22 cellular contexts compared by ENCODE assay signal in the genomic region with DNA sequence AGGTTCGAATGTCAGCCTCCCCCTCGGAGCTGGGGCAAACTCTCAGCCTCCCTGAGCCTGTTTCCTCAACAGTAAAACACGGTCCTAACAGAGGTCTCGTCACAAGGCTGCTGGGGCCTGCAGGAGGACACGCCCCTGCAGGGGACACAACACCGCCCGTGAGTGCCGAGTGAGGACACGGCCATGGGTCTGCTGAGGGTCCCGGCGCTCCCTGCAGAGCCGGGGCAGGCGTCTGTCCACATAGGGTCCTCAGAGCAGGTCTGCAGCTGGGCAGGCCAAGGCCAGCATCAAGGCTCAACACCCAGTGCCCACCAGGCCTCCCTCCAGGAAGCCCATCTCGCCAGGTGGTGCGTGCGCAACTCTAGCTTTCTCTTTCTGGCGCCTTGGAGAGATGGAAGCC.
A peak's percentile ranks its signal among the peaks of the same experiment; 100 is the strongest.
DNase-seq lines count a peak whose midpoint lies in the region; ATAC-seq and TF ChIP-seq lines count a peak whose summit lies in the region.
"Had no signal": no experiment of that assay in that cellular context is flagged by ENCODE, and none has a peak within 500 bp of the region (broad histone marks: within the 10 kb centered on the region; RNA-seq: fewer than 3 reads in every experiment).

No MANE protein-coding gene starts in this region.

- POLR2A ChIA-PET in IMR-90 (lab: Charles Lee; ENCODE audit: unreplicated experiment) (no interaction called here), RWPE1 (lab: Yijun Ruan, JAX; ENCODE audit: low non-redundant PET) (no interaction called here)

- no peak overlapping the region for H3K23ac ChIP-seq in IMR-90 (ENCODE audit: low read depth, low read length)
- H3K23ac ChIP-seq in trophoblast cell (ENCODE audit: low read length) = no peak overlapping the region

- peak overlapping the region; percentile 56 for H2BK12ac ChIP-seq in trophoblast cell (ENCODE audit: low read length)

- H3K14ac ChIP-seq in IMR-90 (replicated peaks; ENCODE audit: low read depth, low read length) = no peak overlapping the region
- H3K14ac ChIP-seq in trophoblast cell (ENCODE audit: low read length) = peak overlapping the region; percentile 18

- no peak overlapping the region for H2BK5ac ChIP-seq in IMR-90 (ENCODE audit: low read depth, low read length, poor library complexity, severe bottlenecking)
- peak overlapping the region; percentile 2 for H2BK5ac ChIP-seq in trophoblast cell (ENCODE audit: low read depth, low read length, poor library complexity)

- no peak for TF ChIP-seq CTCF in IMR-90 (conservative IDR thresholded peaks at IDR 0.05; ENCODE audit: low read depth, low read length)
- TF ChIP-seq CTCF in RWPE1 (conservative IDR thresholded peaks at IDR 0.05; ENCODE audit: low read depth) = no peak

- peaks cover 47% of the 10 kb centered on the region for H3K79me2 ChIP-seq in trophoblast cell (ENCODE audit: control insufficient read depth, insufficient read depth, low read length, poor library complexity)

- H2AFZ ChIP-seq in IMR-90 (replicated peaks; ENCODE audit: low read length, poor library complexity) (peak overlapping the region; percentile 39), trophoblast cell (ENCODE audit: insufficient read depth, low read length, poor library complexity) (no peak overlapping the region)

- DNase-seq in IMR-90 (no peak), RWPE1 (ENCODE audit: low spot score) (no peak), trophoblast cell (no peak), erythroblast (lab: John Stamatoyannopoulos, UW) (no peak), SIG-M5 (lab: John Stamatoyannopoulos, UW) (no peak)
- DNase-seq: 8988T; ACHN; BE2C; C1 segment of cervical spinal cord; CD4-positive, alpha-beta memory T cell; CD4-positive, CD25-positive, alpha-beta regulatory T cell; CD8-positive, alpha-beta memory T cell; COR-L47; DMS 273 treated with DMSO at 0.1 percent for 48 hours; DMS153; DMS53; DMS79; DND-41; EL; GDM1 had no signal

- H3K27ac ChIP-seq in IMR-90 (ENCODE audit: insufficient read depth, low read length) (no peak overlapping the region), RWPE1 (peak overlapping the region; percentile 100), trophoblast cell (ENCODE audit: low read depth, low read length) (no peak overlapping the region)
- H3K27ac ChIP-seq: BLaER1 had no signal

- H4K8ac ChIP-seq in IMR-90 (ENCODE audit: low read depth in 2 of 2, low read length in 2 of 2) (no peak overlapping the region), trophoblast cell (ENCODE audit: low read depth, low read length) (no peak overlapping the region)

- no peak for TF ChIP-seq RAD21 in IMR-90 (IDR thresholded peaks at IDR 0.05; ENCODE audit: low read length)

- no peak overlapping the region for H3K4me3 ChIP-seq in IMR-90 (ENCODE audit: insufficient read depth, low read depth, low read length)
- H3K4me3 ChIP-seq in trophoblast cell (ENCODE audit: low read depth, low read length) = no peak overlapping the region
- H3K4me3 ChIP-seq: BLaER1, GM12878 had no signal

- H4K5ac ChIP-seq in IMR-90 (ENCODE audit: low read depth, low read length) = no peak overlapping the region

- no peak for TF ChIP-seq POLR2A in IMR-90 (IDR thresholded peaks at IDR 0.05; ENCODE audit: low read depth, low read length)
- TF ChIP-seq POLR2A in erythroblast (IDR thresholded peaks at IDR 0.05; ENCODE audit: low read length) = no peak

- no peak overlapping the region for H3K9ac ChIP-seq in IMR-90 (ENCODE audit: low read depth, low read length)
- no peak overlapping the region for H3K9ac ChIP-seq in trophoblast cell (ENCODE audit: low read length)
- H3K9ac ChIP-seq: BLaER1 had no signal

- H4K12ac ChIP-seq in trophoblast cell (ENCODE audit: low read depth, low read length) = no peak overlapping the region

- peaks cover 2% of the 10 kb centered on the region; the same call in 1 of the 2 replicates for H3K4me1 ChIP-seq in IMR-90 (ENCODE audit: control insufficient read depth, insufficient read depth, low read length)
- H3K4me1 ChIP-seq in trophoblast cell (ENCODE audit: control insufficient read depth in 1 of 2, insufficient read depth in 2 of 2, low read length in 2 of 2) = peaks cover 42 to 58% of the 10 kb centered on the region in 2 experiments

- H3K18ac ChIP-seq in IMR-90 (ENCODE audit: low read depth, low read length) = no peak overlapping the region
- peak overlapping the region; percentile 76 for H3K18ac ChIP-seq in trophoblast cell (ENCODE audit: low read length)

- no peak overlapping the region for H2BK15ac ChIP-seq in IMR-90 (ENCODE audit: low read depth, low read length)

- H3K4ac ChIP-seq in IMR-90 (ENCODE audit: low read depth, low read length) = no peak overlapping the region
- H3K4ac ChIP-seq in trophoblast cell (ENCODE audit: low read depth, low read length) = peak overlapping the region; percentile 29

- H2BK20ac ChIP-seq in IMR-90 (ENCODE audit: low read depth, low read length) = no peak overlapping the region

- dilution Hi-C loops in IMR-90 (cut with HindIII; ENCODE audit: low sequenced_read_pairs, unreplicated experiment) = no loop called here

- no peak overlapping the region for H2AK9ac ChIP-seq in IMR-90 (replicated peaks; ENCODE audit: low read depth, low read length, poor library complexity)

- in situ Hi-C loops in IMR-90 (cut with MboI; ENCODE audit: low sequenced_read_pairs) = no loop called here

- WGBS in IMR-90 (ENCODE audit: extremely low coverage in 2 of 2, insufficient read length in 1 of 2), 2 experiments = 92% methylated on average over 10 of the region's 17 CpGs; no CpG with 5 or more reads in 1 of the 2 experiments
- WGBS in trophoblast cell (ENCODE audit: extremely low coverage, insufficient coverage, insufficient read length) = no CpG with 5 or more reads among the region's 17 CpGs

- H3K36me3 ChIP-seq in IMR-90 (ENCODE audit: control insufficient read depth, insufficient read depth, low read length) (0 out of 2 replicates have a peak, but pooled peaks cover 2% of the 10 kb centered on the region), trophoblast cell (ENCODE audit: control insufficient read depth in 1 of 2, insufficient read depth in 2 of 2, low read length in 2 of 2) (peaks cover 20 to 22% of the 10 kb centered on the region in 2 experiments)

- H3K27me3 ChIP-seq in IMR-90 (ENCODE audit: control insufficient read depth, insufficient read depth, low read length) = no peaks in the 10 kb centered on the region
- H3K27me3 ChIP-seq in trophoblast cell (ENCODE audit: insufficient read depth, low read length) = no peaks in the 10 kb centered on the region
- H3K27me3 ChIP-seq: BE2C, BLaER1 had no signal

- H2AK5ac ChIP-seq in IMR-90 (ENCODE audit: low read depth, low read length) = no peak overlapping the region
- peak overlapping the region; percentile 38 for H2AK5ac ChIP-seq in trophoblast cell (ENCODE audit: low read length)

- H3K79me1 ChIP-seq in IMR-90 (ENCODE audit: low read depth in 1 of 2, low read length in 2 of 2) = peaks cover 48 to 84% of the 10 kb centered on the region in 2 experiments
- H3K79me1 ChIP-seq in trophoblast cell (ENCODE audit: low read length) = peaks cover 58% of the 10 kb centered on the region

- no TSS peak for BruUV-seq in IMR-90 (replicated peaks; lab: Mats Ljungman, UMichigan)

- intact Hi-C loops in IMR-90 (cut with micrococcal nuclease) = no loop called here

- H3K9me1 ChIP-seq in IMR-90 (ENCODE audit: insufficient read depth, low read length) = peaks cover 21% of the 10 kb centered on the region; the same call in 1 of the 2 replicates

- H3K9me3 ChIP-seq in IMR-90 (ENCODE audit: control insufficient read depth, insufficient read depth, low read length) (peaks cover 5% of the 10 kb centered on the region), trophoblast cell (ENCODE audit: insufficient read depth, low read depth, low read length) (peaks cover 3% of the 10 kb centered on the region)
- H3K9me3 ChIP-seq: BE2C had no signal

- H3K56ac ChIP-seq in IMR-90 (ENCODE audit: extremely low read depth, insufficient read depth, low read length) = no peak overlapping the region

- CTCF ChIA-PET in IMR-90 (lab: Yijun Ruan, JAX) = no interaction called here
- CTCF ChIA-PET in RWPE1 (lab: Yijun Ruan, JAX) = interaction anchor here (0.6 kb wide), 1 partner anchor 153 kb away, joined by 3 read pairs; no protein-coding TSS in a partner anchor

- H4K91ac ChIP-seq in IMR-90 (ENCODE audit: insufficient read depth, low read depth, low read length) (no peak overlapping the region), trophoblast cell (ENCODE audit: low read depth, low read length) (peak overlapping the region; percentile 50)

- H4K20me1 ChIP-seq in IMR-90 (ENCODE audit: insufficient read depth, low read length) = peaks cover 53% of the 10 kb centered on the region

- ATAC-seq in IMR-90 (ENCODE audit: low read depth) = no peak
- ATAC-seq: GM12878 had no signal

- H3K4me2 ChIP-seq in IMR-90 (ENCODE audit: low read depth, low read length) = no peak overlapping the region
- H3K4me2 ChIP-seq in trophoblast cell (ENCODE audit: low read length) = no peak overlapping the region
- H3K4me2 ChIP-seq: BLaER1 had no signal

- H2BK120ac ChIP-seq in IMR-90 (ENCODE audit: low read depth, low read length) (no peak overlapping the region), trophoblast cell (ENCODE audit: insufficient read depth, low read length, poor library complexity) (peak overlapping the region; percentile 17)

TF ChIP-seq in IMR-90, 13 proteins besides CTCF, POLR2A, EP300 and RAD21:
- TF ChIP-seq BHLHE40 (IDR thresholded peaks at IDR 0.05; ENCODE audit: low read depth, low read length) (no peak), CHD1 (IDR thresholded peaks at IDR 0.05; ENCODE audit: low read depth, low read length) (no peak), RCOR1 (IDR thresholded peaks at IDR 0.05; ENCODE audit: insufficient replicate concordance, low read length) (no peak)
- TF ChIP-seq, protein P1, sequence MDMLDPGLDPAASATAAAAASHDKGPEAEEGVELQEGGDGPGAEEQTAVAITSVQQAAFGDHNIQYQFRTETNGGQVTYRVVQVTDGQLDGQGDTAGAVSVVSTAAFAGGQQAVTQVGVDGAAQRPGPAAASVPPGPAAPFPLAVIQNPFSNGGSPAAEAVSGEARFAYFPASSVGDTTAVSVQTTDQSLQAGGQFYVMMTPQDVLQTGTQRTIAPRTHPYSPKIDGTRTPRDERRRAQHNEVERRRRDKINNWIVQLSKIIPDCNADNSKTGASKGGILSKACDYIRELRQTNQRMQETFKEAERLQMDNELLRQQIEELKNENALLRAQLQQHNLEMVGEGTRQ (IDR thresholded peaks at IDR 0.05; ENCODE audit: low read depth, low read length) = no peak
- TF ChIP-seq, protein P2, sequence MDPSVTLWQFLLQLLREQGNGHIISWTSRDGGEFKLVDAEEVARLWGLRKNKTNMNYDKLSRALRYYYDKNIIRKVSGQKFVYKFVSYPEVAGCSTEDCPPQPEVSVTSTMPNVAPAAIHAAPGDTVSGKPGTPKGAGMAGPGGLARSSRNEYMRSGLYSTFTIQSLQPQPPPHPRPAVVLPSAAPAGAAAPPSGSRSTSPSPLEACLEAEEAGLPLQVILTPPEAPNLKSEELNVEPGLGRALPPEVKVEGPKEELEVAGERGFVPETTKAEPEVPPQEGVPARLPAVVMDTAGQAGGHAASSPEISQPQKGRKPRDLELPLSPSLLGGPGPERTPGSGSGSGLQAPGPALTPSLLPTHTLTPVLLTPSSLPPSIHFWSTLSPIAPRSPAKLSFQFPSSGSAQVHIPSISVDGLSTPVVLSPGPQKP (IDR thresholded peaks at IDR 0.05; ENCODE audit: borderline replicate concordance, low read depth, low read length) = no peak
